Comparison of ENCODE assay signal across 1 cellular context in the genomic region with DNA sequence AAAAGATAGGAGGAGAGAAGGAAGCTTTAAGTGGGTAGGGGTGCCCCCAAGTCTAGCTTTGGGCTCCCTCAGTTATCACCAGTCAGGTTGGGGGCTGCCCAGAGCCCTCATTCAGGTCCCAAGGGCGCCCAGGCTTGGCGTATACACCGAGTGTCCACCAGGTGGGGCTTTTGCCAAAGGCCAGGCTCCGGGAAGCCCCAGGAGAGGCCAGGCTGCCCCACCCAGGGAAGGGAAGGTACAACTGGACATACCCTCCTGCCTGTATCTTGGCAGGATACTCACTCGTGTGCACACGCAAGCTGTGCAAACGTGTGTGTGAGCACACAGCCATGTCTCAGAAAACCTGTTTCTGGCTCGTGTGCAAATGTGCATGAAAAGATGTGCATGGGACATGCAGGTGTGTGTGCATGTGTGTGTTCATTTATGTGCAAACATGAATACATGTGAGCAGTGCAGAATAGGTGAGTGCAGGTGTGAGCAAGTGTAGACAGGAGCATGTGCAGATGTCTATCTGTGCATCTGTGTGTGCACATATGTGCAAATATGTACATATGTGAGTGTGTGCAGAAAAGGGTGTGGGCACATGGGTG.
TF ChIP-seq lines count a peak whose summit lies in the region.

No MANE protein-coding gene starts in this region.

TF ChIP-seq in HepG2, 621 proteins besides CTCF, POLR2A, EP300 and RAD21 (continued from another document):
- TF ChIP-seq, protein P1, sequence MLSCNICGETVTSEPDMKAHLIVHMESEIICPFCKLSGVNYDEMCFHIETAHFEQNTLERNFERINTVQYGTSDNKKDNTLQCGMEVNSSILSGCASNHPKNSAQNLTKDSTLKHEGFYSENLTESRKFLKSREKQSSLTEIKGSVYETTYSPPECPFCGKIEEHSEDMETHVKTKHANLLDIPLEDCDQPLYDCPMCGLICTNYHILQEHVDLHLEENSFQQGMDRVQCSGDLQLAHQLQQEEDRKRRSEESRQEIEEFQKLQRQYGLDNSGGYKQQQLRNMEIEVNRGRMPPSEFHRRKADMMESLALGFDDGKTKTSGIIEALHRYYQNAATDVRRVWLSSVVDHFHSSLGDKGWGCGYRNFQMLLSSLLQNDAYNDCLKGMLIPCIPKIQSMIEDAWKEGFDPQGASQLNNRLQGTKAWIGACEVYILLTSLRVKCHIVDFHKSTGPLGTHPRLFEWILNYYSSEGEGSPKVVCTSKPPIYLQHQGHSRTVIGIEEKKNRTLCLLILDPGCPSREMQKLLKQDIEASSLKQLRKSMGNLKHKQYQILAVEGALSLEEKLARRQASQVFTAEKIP (CRISPR knock-in tag; IDR thresholded peaks at IDR 0.05; ENCODE audit: borderline replicate concordance): no peak
- TF ChIP-seq STAG1 (CRISPR knock-in tag; IDR thresholded peaks at IDR 0.05): peak; percentile 96
- TF ChIP-seq, protein P2, sequence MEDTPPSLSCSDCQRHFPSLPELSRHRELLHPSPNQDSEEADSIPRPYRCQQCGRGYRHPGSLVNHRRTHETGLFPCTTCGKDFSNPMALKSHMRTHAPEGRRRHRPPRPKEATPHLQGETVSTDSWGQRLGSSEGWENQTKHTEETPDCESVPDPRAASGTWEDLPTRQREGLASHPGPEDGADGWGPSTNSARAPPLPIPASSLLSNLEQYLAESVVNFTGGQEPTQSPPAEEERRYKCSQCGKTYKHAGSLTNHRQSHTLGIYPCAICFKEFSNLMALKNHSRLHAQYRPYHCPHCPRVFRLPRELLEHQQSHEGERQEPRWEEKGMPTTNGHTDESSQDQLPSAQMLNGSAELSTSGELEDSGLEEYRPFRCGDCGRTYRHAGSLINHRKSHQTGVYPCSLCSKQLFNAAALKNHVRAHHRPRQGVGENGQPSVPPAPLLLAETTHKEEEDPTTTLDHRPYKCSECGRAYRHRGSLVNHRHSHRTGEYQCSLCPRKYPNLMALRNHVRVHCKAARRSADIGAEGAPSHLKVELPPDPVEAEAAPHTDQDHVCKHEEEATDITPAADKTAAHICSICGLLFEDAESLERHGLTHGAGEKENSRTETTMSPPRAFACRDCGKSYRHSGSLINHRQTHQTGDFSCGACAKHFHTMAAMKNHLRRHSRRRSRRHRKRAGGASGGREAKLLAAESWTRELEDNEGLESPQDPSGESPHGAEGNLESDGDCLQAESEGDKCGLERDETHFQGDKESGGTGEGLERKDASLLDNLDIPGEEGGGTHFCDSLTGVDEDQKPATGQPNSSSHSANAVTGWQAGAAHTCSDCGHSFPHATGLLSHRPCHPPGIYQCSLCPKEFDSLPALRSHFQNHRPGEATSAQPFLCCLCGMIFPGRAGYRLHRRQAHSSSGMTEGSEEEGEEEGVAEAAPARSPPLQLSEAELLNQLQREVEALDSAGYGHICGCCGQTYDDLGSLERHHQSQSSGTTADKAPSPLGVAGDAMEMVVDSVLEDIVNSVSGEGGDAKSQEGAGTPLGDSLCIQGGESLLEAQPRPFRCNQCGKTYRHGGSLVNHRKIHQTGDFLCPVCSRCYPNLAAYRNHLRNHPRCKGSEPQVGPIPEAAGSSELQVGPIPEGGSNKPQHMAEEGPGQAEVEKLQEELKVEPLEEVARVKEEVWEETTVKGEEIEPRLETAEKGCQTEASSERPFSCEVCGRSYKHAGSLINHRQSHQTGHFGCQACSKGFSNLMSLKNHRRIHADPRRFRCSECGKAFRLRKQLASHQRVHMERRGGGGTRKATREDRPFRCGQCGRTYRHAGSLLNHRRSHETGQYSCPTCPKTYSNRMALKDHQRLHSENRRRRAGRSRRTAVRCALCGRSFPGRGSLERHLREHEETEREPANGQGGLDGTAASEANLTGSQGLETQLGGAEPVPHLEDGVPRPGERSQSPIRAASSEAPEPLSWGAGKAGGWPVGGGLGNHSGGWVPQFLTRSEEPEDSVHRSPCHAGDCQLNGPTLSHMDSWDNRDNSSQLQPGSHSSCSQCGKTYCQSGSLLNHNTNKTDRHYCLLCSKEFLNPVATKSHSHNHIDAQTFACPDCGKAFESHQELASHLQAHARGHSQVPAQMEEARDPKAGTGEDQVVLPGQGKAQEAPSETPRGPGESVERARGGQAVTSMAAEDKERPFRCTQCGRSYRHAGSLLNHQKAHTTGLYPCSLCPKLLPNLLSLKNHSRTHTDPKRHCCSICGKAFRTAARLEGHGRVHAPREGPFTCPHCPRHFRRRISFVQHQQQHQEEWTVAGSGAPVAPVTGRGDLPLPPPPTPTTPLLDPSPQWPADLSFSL (CRISPR knock-in tag; IDR thresholded peaks at IDR 0.05): no peak
- no peak for TF ChIP-seq TBX2 (CRISPR knock-in tag; IDR thresholded peaks at IDR 0.05; ENCODE audit: borderline replicate concordance)
- no peak for TF ChIP-seq TAF1 (CRISPR knock-in tag; IDR thresholded peaks at IDR 0.05)
- TF ChIP-seq, protein P3, sequence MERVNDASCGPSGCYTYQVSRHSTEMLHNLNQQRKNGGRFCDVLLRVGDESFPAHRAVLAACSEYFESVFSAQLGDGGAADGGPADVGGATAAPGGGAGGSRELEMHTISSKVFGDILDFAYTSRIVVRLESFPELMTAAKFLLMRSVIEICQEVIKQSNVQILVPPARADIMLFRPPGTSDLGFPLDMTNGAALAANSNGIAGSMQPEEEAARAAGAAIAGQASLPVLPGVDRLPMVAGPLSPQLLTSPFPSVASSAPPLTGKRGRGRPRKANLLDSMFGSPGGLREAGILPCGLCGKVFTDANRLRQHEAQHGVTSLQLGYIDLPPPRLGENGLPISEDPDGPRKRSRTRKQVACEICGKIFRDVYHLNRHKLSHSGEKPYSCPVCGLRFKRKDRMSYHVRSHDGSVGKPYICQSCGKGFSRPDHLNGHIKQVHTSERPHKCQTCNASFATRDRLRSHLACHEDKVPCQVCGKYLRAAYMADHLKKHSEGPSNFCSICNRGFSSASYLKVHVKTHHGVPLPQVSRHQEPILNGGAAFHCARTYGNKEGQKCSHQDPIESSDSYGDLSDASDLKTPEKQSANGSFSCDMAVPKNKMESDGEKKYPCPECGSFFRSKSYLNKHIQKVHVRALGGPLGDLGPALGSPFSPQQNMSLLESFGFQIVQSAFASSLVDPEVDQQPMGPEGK (CRISPR knock-in tag; IDR thresholded peaks at IDR 0.05): peak; percentile 50; the same call in 1 of the 2 replicates
- peak; percentile 30; the same call in 1 of the 2 replicates for TF ChIP-seq GABPB1 (CRISPR knock-in tag; IDR thresholded peaks at IDR 0.05)
- TF ChIP-seq, protein P4, sequence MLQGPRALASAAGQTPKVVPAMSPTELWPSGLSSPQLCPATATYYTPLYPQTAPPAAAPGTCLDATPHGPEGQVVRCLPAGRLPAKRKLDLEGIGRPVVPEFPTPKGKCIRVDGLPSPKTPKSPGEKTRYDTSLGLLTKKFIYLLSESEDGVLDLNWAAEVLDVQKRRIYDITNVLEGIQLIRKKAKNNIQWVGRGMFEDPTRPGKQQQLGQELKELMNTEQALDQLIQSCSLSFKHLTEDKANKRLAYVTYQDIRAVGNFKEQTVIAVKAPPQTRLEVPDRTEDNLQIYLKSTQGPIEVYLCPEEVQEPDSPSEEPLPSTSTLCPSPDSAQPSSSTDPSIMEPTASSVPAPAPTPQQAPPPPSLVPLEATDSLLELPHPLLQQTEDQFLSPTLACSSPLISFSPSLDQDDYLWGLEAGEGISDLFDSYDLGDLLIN (CRISPR knock-in tag; IDR thresholded peaks at IDR 0.05; ENCODE audit: borderline replicate concordance): no peak
- TF ChIP-seq, protein P5, sequence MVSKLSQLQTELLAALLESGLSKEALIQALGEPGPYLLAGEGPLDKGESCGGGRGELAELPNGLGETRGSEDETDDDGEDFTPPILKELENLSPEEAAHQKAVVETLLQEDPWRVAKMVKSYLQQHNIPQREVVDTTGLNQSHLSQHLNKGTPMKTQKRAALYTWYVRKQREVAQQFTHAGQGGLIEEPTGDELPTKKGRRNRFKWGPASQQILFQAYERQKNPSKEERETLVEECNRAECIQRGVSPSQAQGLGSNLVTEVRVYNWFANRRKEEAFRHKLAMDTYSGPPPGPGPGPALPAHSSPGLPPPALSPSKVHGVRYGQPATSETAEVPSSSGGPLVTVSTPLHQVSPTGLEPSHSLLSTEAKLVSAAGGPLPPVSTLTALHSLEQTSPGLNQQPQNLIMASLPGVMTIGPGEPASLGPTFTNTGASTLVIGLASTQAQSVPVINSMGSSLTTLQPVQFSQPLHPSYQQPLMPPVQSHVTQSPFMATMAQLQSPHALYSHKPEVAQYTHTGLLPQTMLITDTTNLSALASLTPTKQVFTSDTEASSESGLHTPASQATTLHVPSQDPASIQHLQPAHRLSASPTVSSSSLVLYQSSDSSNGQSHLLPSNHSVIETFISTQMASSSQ (IDR thresholded peaks at IDR 0.05; ENCODE audit: low read depth): no peak
- TF ChIP-seq, protein P5 (CRISPR knock-in tag; IDR thresholded peaks at IDR 0.05; ENCODE audit: borderline replicate concordance): no peak
- no peak for TF ChIP-seq ATM (IDR thresholded peaks at IDR 0.05; ENCODE audit: borderline replicate concordance)
- peak; percentile 59 for TF ChIP-seq SMC3 (IDR thresholded peaks at IDR 0.05; ENCODE audit: low read length)
- TF ChIP-seq SALL1 (CRISPR knock-in tag; IDR thresholded peaks at IDR 0.05): peak; percentile 39; the same call in 1 of the 2 replicates
- TF ChIP-seq KDM2A (CRISPR knock-in tag; IDR thresholded peaks at IDR 0.05; ENCODE audit: borderline replicate concordance, low read depth): peak; percentile 30; the same call in 1 of the 2 replicates
- TF ChIP-seq BORCS8-MEF2B (CRISPR knock-in tag; IDR thresholded peaks at IDR 0.05): peak; percentile 54; the same call in 1 of the 2 replicates
- TF ChIP-seq, protein P6, sequence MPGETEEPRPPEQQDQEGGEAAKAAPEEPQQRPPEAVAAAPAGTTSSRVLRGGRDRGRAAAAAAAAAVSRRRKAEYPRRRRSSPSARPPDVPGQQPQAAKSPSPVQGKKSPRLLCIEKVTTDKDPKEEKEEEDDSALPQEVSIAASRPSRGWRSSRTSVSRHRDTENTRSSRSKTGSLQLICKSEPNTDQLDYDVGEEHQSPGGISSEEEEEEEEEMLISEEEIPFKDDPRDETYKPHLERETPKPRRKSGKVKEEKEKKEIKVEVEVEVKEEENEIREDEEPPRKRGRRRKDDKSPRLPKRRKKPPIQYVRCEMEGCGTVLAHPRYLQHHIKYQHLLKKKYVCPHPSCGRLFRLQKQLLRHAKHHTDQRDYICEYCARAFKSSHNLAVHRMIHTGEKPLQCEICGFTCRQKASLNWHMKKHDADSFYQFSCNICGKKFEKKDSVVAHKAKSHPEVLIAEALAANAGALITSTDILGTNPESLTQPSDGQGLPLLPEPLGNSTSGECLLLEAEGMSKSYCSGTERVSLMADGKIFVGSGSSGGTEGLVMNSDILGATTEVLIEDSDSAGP (CRISPR knock-in tag; IDR thresholded peaks at IDR 0.05; ENCODE audit: borderline replicate concordance): 0 out of 2 replicates have a peak, but pooled peaks have one; percentile 20
- no peak for TF ChIP-seq ZNF879 (CRISPR knock-in tag; IDR thresholded peaks at IDR 0.05)
